ENCODE assay signal across 9 cellular contexts in genomic region chr11:3055881-3056280, GRCh38. TPM values are rescaled to one million over a fixed set of nuclear protein-coding genes. Genes with fewer than 3 reads are reported as not detected.
DNase-seq lines count a peak whose midpoint lies in the region; TF ChIP-seq lines count a peak whose summit lies in the region.
"Had no signal": no experiment of that assay in that cellular context is flagged by ENCODE, and none has a peak within 500 bp of the region (broad histone marks: within the 10 kb centered on the region; RNA-seq: fewer than 3 reads in every experiment).

No MANE protein-coding gene starts in this region.

- H3K27me3 Mint-ChIP-seq in brain (peaks cover 6% of the 10 kb centered on the region), mesothelial cell of epicardium (ENCODE audit: low read depth) (no peaks in the 10 kb centered on the region)

- H3K4me3 Mint-ChIP-seq in brain, result peak overlapping the region; percentile 94 to 99 (median 95)
- peak overlapping the region; percentile 93 for H3K4me3 Mint-ChIP-seq in mesothelial cell of epicardium

- H3K9me3 Mint-ChIP-seq in brain (no peaks in the 10 kb centered on the region), mesothelial cell of epicardium (no peaks in the 10 kb centered on the region)

- H3K27me3 ChIP-seq in AG04450 (ENCODE audit: control insufficient read depth, insufficient read depth, low read length), result no peaks in the 10 kb centered on the region
- no peaks in the 10 kb centered on the region for H3K27me3 ChIP-seq in HUES48 (ENCODE audit: control insufficient read depth, insufficient read depth, low read length)
- H3K27me3 ChIP-seq: body of pancreas had no signal

- H3K36me3 ChIP-seq in HUES48 (ENCODE audit: control insufficient read depth, insufficient read depth, low read length), result peaks cover 18% of the 10 kb centered on the region

- peak overlapping the region; percentile 97 for H3K4me3 ChIP-seq in AG04450 (ENCODE audit: low read depth, low read length)
- peak overlapping the region; percentile 83 for H3K4me3 ChIP-seq in HUES48 (ENCODE audit: low read depth, low read length)

- H3K9me3 ChIP-seq in AG04450 (ENCODE audit: control insufficient read depth, insufficient read depth, low read length) (peaks cover 7% of the 10 kb centered on the region; the same call in 1 of the 2 replicates), HUES48 (ENCODE audit: control insufficient read depth, insufficient read depth, low read length) (no peaks in the 10 kb centered on the region)
- H3K9me3 ChIP-seq: body of pancreas had no signal

- peaks cover 64% of the 10 kb centered on the region for H3K4me1 Mint-ChIP-seq in brain
- H3K4me1 Mint-ChIP-seq in mesothelial cell of epicardium, result peaks cover 17% of the 10 kb centered on the region

- CTCF ChIA-PET in AG04450 (lab: Charles Lee), result no interaction called here

- H3K27ac Mint-ChIP-seq in brain (peak overlapping the region in 3 of 5 experiments; percentile 67 to 88 (median 87)), mesothelial cell of epicardium (no peak overlapping the region)

- in situ Hi-C loops in G401 (cut with HindIII; ENCODE audit: low sequenced_read_pairs), result no loop called here

- peaks cover 16% of the 10 kb centered on the region for H3K36me3 Mint-ChIP-seq in brain
- no peaks in the 10 kb centered on the region for H3K36me3 Mint-ChIP-seq in mesothelial cell of epicardium

- no peak overlapping the region for H3K9ac ChIP-seq in HUES48 (ENCODE audit: low read depth, low read length)

- H3K27ac ChIP-seq in AG04450 (ENCODE audit: low read depth, low read length) (no peak overlapping the region), HUES48 (ENCODE audit: low read depth, low read length) (no peak overlapping the region)

- DNase-seq in AG04450 (ENCODE audit: low read depth, low spot score), result no peak
- no peak for DNase-seq in mesothelial cell of epicardium (ENCODE audit: low spot score in 2 of 2, unreplicated experiment in 2 of 2)
- no peak for DNase-seq in G401 (ENCODE audit: low spot score)
- no peak for DNase-seq in kidney tubule cell (ENCODE audit: low spot score)
- DNase-seq in NCI-H2171 treated with DMSO at 0.1 percent for 48 hours (lab: John Stamatoyannopoulos, UW), result no peak
- DNase-seq in SK-N-DZ (ENCODE audit: low spot score), result no peak

- no peak for TF ChIP-seq CTCF in AG04450 (IDR thresholded peaks at IDR 0.05; ENCODE audit: low read depth, low read length)
- no peak for TF ChIP-seq CTCF in brain (conservative IDR thresholded peaks at IDR 0.05)
- no peak for TF ChIP-seq CTCF in mesothelial cell of epicardium (IDR thresholded peaks at IDR 0.05; ENCODE audit: unreplicated experiment)

- H3K4me1 ChIP-seq in HUES48 (ENCODE audit: control insufficient read depth, insufficient read depth, low read length), result peaks cover 26% of the 10 kb centered on the region

- POLR2A ChIA-PET in AG04450 (lab: Yijun Ruan, JAX), result no interaction called here

RNA-seq across cellular contexts. Expression of gene CARS1, which starts 1.3 kb away (rescaled TPM):
- polyA plus RNA-seq in AG04450 (2011; rRNA removed) (137 and 139 TPM in 2 replicates), brain (ENCODE audit: insufficient read depth, low read depth, low replicate concordance) (63.5 TPM)
- 81.1 and 86.0 TPM in 2 replicates for polyA minus RNA-seq in AG04450 (2011; rRNA and poly(A)+ RNA removed)
- 32.7 to 33.4 TPM (median 32.9 TPM) in 3 replicates for total RNA-seq in mesothelial cell of epicardium
- total RNA-seq in G401 (2014; rRNA removed; shearing (Covaris generic)), result 23.2 and 24.0 TPM in 2 replicates
- polyA plus RNA-seq in SK-N-DZ (2014; cell fraction: cytosol; rRNA removed), result 41.4 and 43.6 TPM in 2 replicates
- 103 and 108 TPM in 2 replicates for polyA plus RNA-seq in SK-N-DZ (2014; cell fraction: nucleus; rRNA removed)
